ENCODE assay signal across 1 cellular context in genomic region chr6:10588562-10589428, GRCh38.
TF ChIP-seq lines count a peak whose summit lies in the region.

No MANE protein-coding gene starts in this region.

TF ChIP-seq in IMR-90, 13 proteins besides CTCF, POLR2A, EP300 and RAD21 (continued from another document):
- no peak for TF ChIP-seq ELK1 (IDR thresholded peaks at IDR 0.05; ENCODE audit: borderline replicate concordance, low read depth, low read length)
